Comparison of ENCODE assay signal across 9 cellular contexts in the genomic region with DNA sequence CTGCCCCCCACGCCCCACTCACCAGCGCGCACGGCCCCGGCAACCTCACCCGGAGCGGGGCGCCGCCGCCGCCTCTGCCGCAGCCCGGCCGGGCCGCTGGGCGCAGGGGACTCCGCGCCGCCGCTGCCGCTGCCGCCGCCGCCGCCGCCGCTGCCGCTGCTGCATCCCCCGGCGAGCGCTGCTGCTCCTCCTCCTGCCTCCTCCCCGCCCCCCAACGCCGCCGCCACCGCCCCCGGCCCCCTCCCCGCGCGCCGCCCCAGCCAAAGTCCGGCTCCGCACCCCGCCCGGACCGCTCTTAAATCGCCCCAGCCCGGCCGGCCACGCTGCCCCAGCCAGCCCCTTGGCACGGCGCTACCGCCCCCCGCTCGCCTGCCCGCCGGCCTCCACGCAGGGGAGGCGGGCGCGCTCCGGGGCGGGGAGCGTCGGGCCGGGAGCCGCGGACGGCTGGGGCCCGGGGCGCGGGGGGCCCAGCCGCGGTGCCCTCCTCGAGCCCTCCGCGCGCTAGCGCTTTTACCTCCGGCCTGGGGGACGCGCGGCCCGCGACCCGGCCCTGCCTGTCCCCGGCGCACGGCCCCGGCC. TPM values are rescaled to one million over a fixed set of nuclear protein-coding genes. Genes with fewer than 3 reads are reported as not detected.
DNase-seq lines count a peak whose midpoint lies in the region; ATAC-seq and TF ChIP-seq lines count a peak whose summit lies in the region.
"Had no signal": no experiment of that assay in that cellular context is flagged by ENCODE, and none has a peak within 500 bp of the region (broad histone marks: within the 10 kb centered on the region; RNA-seq: fewer than 3 reads in every experiment).

A gene (minus strand): TSS at position 161 of the 579 bp plus-strand sequence. CDS start 28,118 bp downstream, outside the sequence.

- H3K27ac ChIP-seq in ovary: peak within 1 kb of the TSS; percentile 87 to 92
- H3K27ac ChIP-seq: 22Rv1 had no signal

- no peak within 1 kb of the TSS for H3K27ac Mint-ChIP-seq in activated CD4-positive, alpha-beta memory T cell treated with anti-CD3 and anti-CD28 coated beads for 36 hours

- DNase-seq in DMS 273 (lab: John Stamatoyannopoulos, UW; ENCODE audit: unreplicated experiment) (peak; percentile 78), DMS 273 treated with DMSO at 0.1 percent for 48 hours (lab: John Stamatoyannopoulos, UW) (no peak), Right ventricle myocardium inferior (ENCODE audit: missing footprints) (peak; percentile 77), ovary (peak; percentile 74 to 85 (median 78)), Kasumi-1 (lab: John Stamatoyannopoulos, UW) (no peak), NCI-H2029 treated with DMSO at 0.1 percent for 48 hours (lab: John Stamatoyannopoulos, UW) (no peak), kidney glomerular epithelial cell (lab: John Stamatoyannopoulos, UW) (no peak)
- DNase-seq in activated CD4-positive, alpha-beta memory T cell treated with anti-CD3 and anti-CD28 coated beads for 36 hours: no peak

- no peaks in the 10 kb centered on the region for H3K36me3 Mint-ChIP-seq in activated CD4-positive, alpha-beta memory T cell treated with anti-CD3 and anti-CD28 coated beads for 36 hours

- TF ChIP-seq CTCF in ovary (IDR thresholded peaks at IDR 0.05): no peak

- POLR2A ChIA-PET in activated CD4-positive, alpha-beta memory T cell treated with anti-CD3 and anti-CD28 coated beads for 36 hours (lab: Charles Lee): no interaction called here

- peaks cover 11% of the 10 kb centered on the region for H3K4me1 Mint-ChIP-seq in activated CD4-positive, alpha-beta memory T cell treated with anti-CD3 and anti-CD28 coated beads for 36 hours (ENCODE audit: low read depth)

- no peak for TF ChIP-seq EP300 in ovary (IDR thresholded peaks at IDR 0.05)

- peaks cover 12% of the 10 kb centered on the region for H3K4me1 ChIP-seq in ovary (ENCODE audit: insufficient read depth)

- intact Hi-C loops in activated CD4-positive, alpha-beta memory T cell treated with anti-CD3 and anti-CD28 coated beads for 36 hours (cut with micrococcal nuclease): no loop called here
- intact Hi-C loops in Right ventricle myocardium inferior (cut with DNase I) (loop anchor here (5.0 to 10.0 kb wide), 5 partner anchors 58 to 589 kb away; no protein-coding TSS in a partner anchor), ovary (cut with DNase I) (loop anchor here (5.0 to 10.0 kb wide), 10 partner anchors 61 to 837 kb away; no protein-coding TSS in a partner anchor)

- H3K9me3 ChIP-seq in ovary: no peaks in the 10 kb centered on the region

- H3K4me3 ChIP-seq in ovary: peak within 1 kb of the TSS; percentile 55

- CTCF ChIA-PET in activated CD4-positive, alpha-beta memory T cell treated with anti-CD3 and anti-CD28 coated beads for 36 hours (lab: Charles Lee): interaction anchor here (1.6 kb wide), 1 partner anchor 91 kb away, joined by 4 read pairs; no protein-coding TSS in a partner anchor

- H3K27me3 ChIP-seq in ovary: no peaks in the 10 kb centered on the region

- peaks cover 51% of the 10 kb centered on the region for H3K27me3 Mint-ChIP-seq in activated CD4-positive, alpha-beta memory T cell treated with anti-CD3 and anti-CD28 coated beads for 36 hours

- WGBS in ovary, 3 donors: 0 to 2% (median 1%) methylated on average over 1 to 82 of the region's 90 CpGs

- H3K4me3 Mint-ChIP-seq in activated CD4-positive, alpha-beta memory T cell treated with anti-CD3 and anti-CD28 coated beads for 36 hours: peak within 1 kb of the TSS; percentile 64

- ATAC-seq in Right ventricle myocardium inferior: no peak

- no peak for TF ChIP-seq POLR2A in ovary (IDR thresholded peaks at IDR 0.05)

- no peaks in the 10 kb centered on the region for H3K9me3 Mint-ChIP-seq in activated CD4-positive, alpha-beta memory T cell treated with anti-CD3 and anti-CD28 coated beads for 36 hours

- no peaks in the 10 kb centered on the region for H3K36me3 ChIP-seq in ovary

RNA-seq across cellular contexts. Expression of the gene that starts here (rescaled TPM):
- under 1 TPM; 0.17 to 0.34 TPM for total RNA-seq in activated CD4-positive, alpha-beta memory T cell treated with anti-CD3 and anti-CD28 coated beads for 36 hours
- total RNA-seq in Right ventricle myocardium inferior (29.5 TPM), ovary (100 to 1,000 TPM; 128 to 423 (median 362) TPM)
- polyA plus RNA-seq in ovary: 100 to 1,000 TPM; 170 to 406 TPM

Comparison
In these comparisons a context has a peak if more than half of its experiments do, and no peak if none do; other contexts are left out.
1. RNA of the gene that starts here (total RNA-seq): 128 to 423 TPM in ovary and 29.5 TPM in Right ventricle myocardium inferior (single experiment); 0.17 to 0.34 TPM in activated CD4-positive, alpha-beta memory T cell treated with anti-CD3 and anti-CD28 coated beads for 36 hours; every median in the first group is over 10 times any median in the second.
2. DNase-seq: peak in DMS 273 (single experiment), Right ventricle myocardium inferior (single experiment) and ovary (5 of 5); none in DMS 273 treated with DMSO at 0.1 percent for 48 hours (single experiment), activated CD4-positive, alpha-beta memory T cell treated with anti-CD3 and anti-CD28 coated beads for 36 hours (single experiment), Kasumi-1 (0 of 2), NCI-H2029 treated with DMSO at 0.1 percent for 48 hours (single experiment) and kidney glomerular epithelial cell (single experiment).